In the genomic region with DNA sequence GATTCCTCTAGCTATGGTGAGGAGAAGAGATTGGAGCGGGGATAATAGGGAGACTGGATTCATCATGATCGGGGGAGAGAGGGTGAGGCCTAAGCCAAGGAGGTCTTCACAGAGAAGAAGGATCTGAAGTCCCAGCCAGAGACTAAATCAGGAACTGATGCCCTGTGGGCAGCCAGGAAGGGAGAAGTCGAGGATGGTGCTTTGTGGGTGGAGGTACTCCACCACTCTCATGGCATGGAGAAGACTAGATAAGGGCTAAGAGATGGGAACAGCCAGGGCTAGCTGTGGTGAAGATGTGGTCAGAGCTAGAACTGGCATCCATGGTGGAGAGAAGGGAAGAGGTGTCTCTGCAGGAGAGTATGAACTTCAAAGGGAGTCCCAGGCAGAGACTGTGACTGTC, we compare ENCODE assay signal across 29 cellular contexts. TPM values are rescaled to one million over a fixed set of nuclear protein-coding genes. Genes with fewer than 3 reads are reported as not detected.
DNase-seq lines count a peak whose midpoint lies in the region; ATAC-seq and TF ChIP-seq lines count a peak whose summit lies in the region.
"Had no signal": no experiment of that assay in that cellular context is flagged by ENCODE, and none has a peak within 500 bp of the region (broad histone marks: within the 10 kb centered on the region; RNA-seq: fewer than 3 reads in every experiment).

No MANE protein-coding gene starts in this region.

- no peak overlapping the region for H3K4me3 Mint-ChIP-seq in activated naive CD8-positive, alpha-beta T cell
- H3K4me3 Mint-ChIP-seq in activated naive CD8-positive, alpha-beta T cell treated with anti-CD3 and anti-CD28 coated beads, Interleukin-2, amount 50 U/mL, for 24 hours: no peak overlapping the region
- H3K4me3 Mint-ChIP-seq: stimulated activated naive B cell treated with anti-CD40 and anti-IgM and Interleukin-4, amounts not matched to agents 10 μg/mL and 1 μg/mL and 100 μg/mL, for 72 hours had no signal

- DNase-seq in activated naive CD8-positive, alpha-beta T cell treated with anti-CD3 and anti-CD28 coated beads, Interleukin-2, amount 50 U/mL, for 24 hours: no peak
- DNase-seq in MV-4-11 (lab: John Stamatoyannopoulos, UW) (peak; percentile 62), hepatocyte (ENCODE audit: low spot score) (no peak), osteoblast (ENCODE audit: insufficient read length, low spot score, missing footprints) (peak; percentile 86), T1000 (lab: John Stamatoyannopoulos, UW) (no peak)
- DNase-seq: ACHN; activated CD4-positive, CD25-positive, alpha-beta regulatory T cell treated with anti-CD3 and anti-CD28 coated beads, Interleukin-2, amount 50 U/mL, for 72 hours; activated gamma-delta T cell; activated T-cell treated with anti-CD3 and anti-CD28 coated beads, Interleukin-2, amount 50 U/mL, for 1 hour; brain microvascular endothelial cell; effector CD4-positive, alpha-beta T cell; left ventricle myocardium superior; NCI-H2081 treated with DMSO at 0.1 percent for 48 hours; NCI-H226; NCI-H69; Peyer's patch; stimulated activated CD4-positive, alpha-beta T cell treated with anti-CD3 and anti-CD28 coated beads, Interleukin-4, amount 100 ng/mL, for 24 hours; stimulated activated naive B cell treated with anti-CD40 and anti-IgM and Interleukin-4, amounts not matched to agents 10 μg/mL and 1 μg/mL and 100 μg/mL, for 72 hours; upper lobe of right lung had no signal

- no peaks in the 10 kb centered on the region for H3K36me3 ChIP-seq in hepatocyte (replicated peaks; ENCODE audit: insufficient read depth, low read depth)
- H3K36me3 ChIP-seq in osteoblast (ENCODE audit: insufficient read depth, low read length): no peaks in the 10 kb centered on the region
- H3K36me3 ChIP-seq: brain microvascular endothelial cell had no signal

- H3K4me1 ChIP-seq in hepatocyte (ENCODE audit: insufficient read depth) (peaks cover 10% of the 10 kb centered on the region), osteoblast (ENCODE audit: insufficient read depth, low read length) (peaks cover 22% of the 10 kb centered on the region)

- 94% methylated on average over 3 of the region's 3 CpGs for WGBS in hepatocyte (ENCODE audit: low lambda C conversion rate, missing lambda C conversion rate)

- H3K27me3 ChIP-seq in hepatocyte (no peaks in the 10 kb centered on the region), osteoblast (ENCODE audit: insufficient read depth, low read length) (peaks cover 10% of the 10 kb centered on the region)
- H3K27me3 ChIP-seq: brain microvascular endothelial cell, Peyer's patch, upper lobe of right lung had no signal

- H4K20me1 ChIP-seq in hepatocyte (ENCODE audit: insufficient read depth, poor library complexity, severe bottlenecking): peaks cover 6% of the 10 kb centered on the region
- H4K20me1 ChIP-seq in osteoblast (ENCODE audit: insufficient read depth, low read length): no peaks in the 10 kb centered on the region

- no peaks in the 10 kb centered on the region for H3K36me3 Mint-ChIP-seq in activated naive CD8-positive, alpha-beta T cell
- H3K36me3 Mint-ChIP-seq in activated naive CD8-positive, alpha-beta T cell treated with anti-CD3 and anti-CD28 coated beads, Interleukin-2, amount 50 U/mL, for 24 hours (ENCODE audit: low read depth): peaks cover 6% of the 10 kb centered on the region

- peaks cover 16% of the 10 kb centered on the region for H3K79me2 ChIP-seq in hepatocyte
- H3K79me2 ChIP-seq in osteoblast (ENCODE audit: insufficient read depth, low read length): peaks cover 17% of the 10 kb centered on the region

- H3K9me2 ChIP-seq in hepatocyte (replicated peaks; ENCODE audit: insufficient read depth): no peaks in the 10 kb centered on the region

- H3K9me3 ChIP-seq in hepatocyte (ENCODE audit: low read depth) (no peaks in the 10 kb centered on the region), osteoblast (ENCODE audit: low read depth, low read length) (no peaks in the 10 kb centered on the region)
- H3K9me3 ChIP-seq: Peyer's patch, upper lobe of right lung had no signal

- H3K27ac Mint-ChIP-seq in activated naive CD8-positive, alpha-beta T cell: peak overlapping the region; percentile 13
- no peak overlapping the region for H3K27ac Mint-ChIP-seq in activated naive CD8-positive, alpha-beta T cell treated with anti-CD3 and anti-CD28 coated beads, Interleukin-2, amount 50 U/mL, for 24 hours
- H3K27ac Mint-ChIP-seq: stimulated activated naive B cell treated with anti-CD40 and anti-IgM and Interleukin-4, amounts not matched to agents 10 μg/mL and 1 μg/mL and 100 μg/mL, for 72 hours had no signal

- H3K27ac ChIP-seq in hepatocyte (peak overlapping the region; percentile 69), osteoblast (ENCODE audit: low read depth, low read length) (no peak overlapping the region)
- H3K27ac ChIP-seq: brain microvascular endothelial cell, epithelial cell of prostate, Peyer's patch, upper lobe of right lung had no signal

- H3K4me3 ChIP-seq in hepatocyte: no peak overlapping the region
- H3K4me3 ChIP-seq in osteoblast (ENCODE audit: insufficient read depth, low read length): no peak overlapping the region
- H3K4me3 ChIP-seq: GM12878, Peyer's patch, upper lobe of right lung had no signal

- no peak overlapping the region for H2AFZ ChIP-seq in hepatocyte
- H2AFZ ChIP-seq in osteoblast (ENCODE audit: low read length): no peak overlapping the region

- peaks cover 67% of the 10 kb centered on the region for H3K4me1 Mint-ChIP-seq in activated naive CD8-positive, alpha-beta T cell (ENCODE audit: low read depth)
- peaks cover 65% of the 10 kb centered on the region for H3K4me1 Mint-ChIP-seq in activated naive CD8-positive, alpha-beta T cell treated with anti-CD3 and anti-CD28 coated beads, Interleukin-2, amount 50 U/mL, for 24 hours

- ATAC-seq in activated naive CD8-positive, alpha-beta T cell treated with anti-CD3 and anti-CD28 coated beads, Interleukin-2, amount 50 U/mL, for 24 hours: no peak
- ATAC-seq in HG02852 (IDR thresholded peaks at IDR 0.05; ENCODE audit: unreplicated experiment) (no peak), HG03342 (IDR thresholded peaks at IDR 0.05; ENCODE audit: unreplicated experiment) (no peak)
- ATAC-seq: GM12878; left ventricle myocardium superior; sciatic nerve; stimulated activated naive B cell treated with anti-CD40 and anti-IgM and Interleukin-4, amounts not matched to agents 10 μg/mL and 1 μg/mL and 100 μg/mL, for 72 hours; upper lobe of right lung had no signal

- TF ChIP-seq CTCF in hepatocyte (IDR thresholded peaks at IDR 0.05; ENCODE audit: poor library complexity) (no peak), osteoblast (IDR thresholded peaks at IDR 0.05; ENCODE audit: extremely low read depth, low read depth, low read length) (no peak)

- H3K4me2 ChIP-seq in hepatocyte (no peak overlapping the region), osteoblast (ENCODE audit: insufficient read depth, low read length) (no peak overlapping the region)

- H3K9me3 Mint-ChIP-seq in activated naive CD8-positive, alpha-beta T cell (ENCODE audit: low read depth): no peaks in the 10 kb centered on the region
- H3K9me3 Mint-ChIP-seq in activated naive CD8-positive, alpha-beta T cell treated with anti-CD3 and anti-CD28 coated beads, Interleukin-2, amount 50 U/mL, for 24 hours: peaks cover 7% of the 10 kb centered on the region
- H3K9me3 Mint-ChIP-seq: neural crest cell; stimulated activated naive B cell treated with anti-CD40 and anti-IgM and Interleukin-4, amounts not matched to agents 10 μg/mL and 1 μg/mL and 100 μg/mL, for 72 hours had no signal

- no peaks in the 10 kb centered on the region for H3K27me3 Mint-ChIP-seq in activated naive CD8-positive, alpha-beta T cell
- no peaks in the 10 kb centered on the region for H3K27me3 Mint-ChIP-seq in activated naive CD8-positive, alpha-beta T cell treated with anti-CD3 and anti-CD28 coated beads, Interleukin-2, amount 50 U/mL, for 24 hours
- H3K27me3 Mint-ChIP-seq: stimulated activated naive B cell treated with anti-CD40 and anti-IgM and Interleukin-4, amounts not matched to agents 10 μg/mL and 1 μg/mL and 100 μg/mL, for 72 hours had no signal

RNA-seq across cellular contexts. Expression of gene RGS14, which starts 3.0 kb away (rescaled TPM):
- 26.1 and 36.5 TPM in 2 replicates for total RNA-seq in hepatocyte
- polyA plus RNA-seq in hepatocyte: 30.7 and 37.0 TPM in 2 replicates
- 7.4 and 9.4 TPM in 2 replicates for total RNA-seq in osteoblast

RNA-seq across cellular contexts. Expression of gene LMAN2, which starts 3.2 kb away (rescaled TPM):
- total RNA-seq in hepatocyte (357 and 366 TPM in 2 replicates), osteoblast (295 and 356 TPM in 2 replicates)
- polyA plus RNA-seq in hepatocyte: 381 and 391 TPM in 2 replicates

RNA-seq across cellular contexts. Expression of gene SLC34A1, which starts 29.5 kb away (rescaled TPM):
- total RNA-seq in hepatocyte (0.12 TPM in 1 of 2 replicates, not detected in the other), osteoblast (not detected in 2 replicates)
- polyA plus RNA-seq in hepatocyte: 0.33 TPM in 1 of 2 replicates, not detected in the other
- total RNA-seq: Daoy, left ventricle myocardium superior, sciatic nerve, upper lobe of right lung had no signal
- polyA plus RNA-seq: BJ had no signal

RNA-seq across cellular contexts. Expression of gene MXD3, which starts 43.0 kb away (rescaled TPM):
- total RNA-seq in hepatocyte: 14.0 and 22.3 TPM in 2 replicates
- polyA plus RNA-seq in hepatocyte: 11.9 and 16.5 TPM in 2 replicates
- total RNA-seq in osteoblast: 2.7 and 3.3 TPM in 2 replicates

RNA-seq across cellular contexts. Expression of gene PFN3, which starts 45.7 kb away (rescaled TPM):
- total RNA-seq in hepatocyte (not detected in 2 replicates), osteoblast (not detected in 2 replicates)
- polyA plus RNA-seq in hepatocyte: not detected in 2 replicates
- total RNA-seq: Daoy, GM12878, left ventricle myocardium superior, mononuclear cell, neural crest cell, Peyer's patch, sciatic nerve, upper lobe of right lung had no signal
- polyA plus RNA-seq: BJ, GM12878 had no signal

Comparison
In these comparisons a context has a peak if more than half of its experiments do, and no peak if none do; other contexts are left out.
1. DNase-seq: peak in MV-4-11 (single experiment) and osteoblast (single experiment); none in activated naive CD8-positive, alpha-beta T cell treated with anti-CD3 and anti-CD28 coated beads, Interleukin-2, amount 50 U/mL, for 24 hours (single experiment), hepatocyte (single experiment) and T1000 (single experiment).